Comparison of ENCODE assay signal across 18 cellular contexts in the genomic region with DNA sequence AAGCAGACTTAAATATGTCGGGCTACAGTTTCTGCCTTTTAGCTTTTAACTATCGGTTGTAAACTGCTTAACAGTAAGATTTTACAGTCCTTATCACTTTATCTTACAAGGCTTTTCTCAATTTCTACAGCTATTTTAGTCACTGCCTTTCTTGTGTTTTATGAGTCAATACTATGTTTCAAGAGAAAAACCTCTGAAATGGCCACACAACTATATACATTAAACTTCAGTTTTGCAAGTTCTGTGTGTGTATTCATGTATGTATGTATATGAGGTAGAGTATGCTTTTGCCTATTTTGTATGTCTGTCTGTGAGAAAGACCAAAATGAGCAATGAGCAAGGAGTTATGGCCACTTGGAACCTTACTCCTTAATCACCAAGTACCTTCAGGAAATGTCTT.
DNase-seq lines count a peak whose midpoint lies in the region; ATAC-seq and TF ChIP-seq lines count a peak whose summit lies in the region.
"Had no signal": no experiment of that assay in that cellular context is flagged by ENCODE, and none has a peak within 500 bp of the region (broad histone marks: within the 10 kb centered on the region; RNA-seq: fewer than 3 reads in every experiment).

No MANE protein-coding gene starts in this region.

- H3K9me3 Mint-ChIP-seq in activated CD4-positive, alpha-beta T cell treated with anti-CD3 and anti-CD28 coated beads for 36 hours (ENCODE audit: low read depth), result no peaks in the 10 kb centered on the region
- no peaks in the 10 kb centered on the region for H3K9me3 Mint-ChIP-seq in nephron
- H3K9me3 Mint-ChIP-seq: CD4-positive, alpha-beta memory T cell; T-cell had no signal

- intact Hi-C loops in activated CD4-positive, alpha-beta T cell treated with anti-CD3 and anti-CD28 coated beads for 36 hours (cut with DNase I, micrococcal nuclease), result no loop called here
- intact Hi-C loops in esophagus muscularis mucosa (cut with DNase I), result no loop called here
- intact Hi-C loops in transverse colon (cut with DNase I; ENCODE audit: low total_unique reads), result no loop called here

- in situ Hi-C loops in transverse colon (cut with MboI; ENCODE audit: low pct_ligation_motif_present in 1 of 4, low pct_unique_long_range_greater_than_20kb in 1 of 4, low sequenced_read_pairs in 3 of 4), result no loop called here

- no peak overlapping the region for H3K4me3 Mint-ChIP-seq in activated CD4-positive, alpha-beta T cell treated with anti-CD3 and anti-CD28 coated beads for 36 hours
- peak overlapping the region; percentile 79 to 92 (median 85) for H3K4me3 Mint-ChIP-seq in nephron
- H3K4me3 Mint-ChIP-seq: activated naive CD8-positive, alpha-beta T cell; CD4-positive, alpha-beta memory T cell; T-cell had no signal

- no peaks in the 10 kb centered on the region for H3K4me1 Mint-ChIP-seq in activated CD4-positive, alpha-beta T cell treated with anti-CD3 and anti-CD28 coated beads for 36 hours
- H3K4me1 Mint-ChIP-seq in nephron, result peaks cover 49% of the 10 kb centered on the region
- H3K4me1 Mint-ChIP-seq: CD4-positive, alpha-beta memory T cell; T-cell had no signal

- H3K9me3 ChIP-seq in esophagus muscularis mucosa (no peaks in the 10 kb centered on the region), transverse colon (no peaks in the 10 kb centered on the region)
- H3K9me3 ChIP-seq: MG63 had no signal

- H3K27me3 Mint-ChIP-seq in activated CD4-positive, alpha-beta T cell treated with anti-CD3 and anti-CD28 coated beads for 36 hours, result no peaks in the 10 kb centered on the region
- no peaks in the 10 kb centered on the region for H3K27me3 Mint-ChIP-seq in nephron (ENCODE audit: low read depth)
- H3K27me3 Mint-ChIP-seq: activated naive CD8-positive, alpha-beta T cell; CD4-positive, alpha-beta memory T cell; T-cell had no signal

- no peak for DNase-seq in activated CD4-positive, alpha-beta T cell treated with anti-CD3 and anti-CD28 coated beads for 36 hours
- no peak for DNase-seq in activated CD4-positive, alpha-beta T cell treated with anti-CD3 and anti-CD28 coated beads, Interleukin-2, amount 50 U/mL, for 48 hours
- DNase-seq in esophagus muscularis mucosa (ENCODE audit: extremely low spot score), result no peak
- DNase-seq in transverse colon, result no peak
- no peak for DNase-seq in COR-L47 (lab: John Stamatoyannopoulos, UW)
- no peak for DNase-seq in left lobe of liver (ENCODE audit: low spot score)
- DNase-seq: CD4-positive, alpha-beta memory T cell; EL; MG63; NCI-H2029; occipital lobe; T-cell had no signal

- 34% methylated on average over 2 of the region's 2 CpGs for WGBS in esophagus muscularis mucosa
- 32 to 40% methylated on average over 2 of the region's 2 CpGs for WGBS in transverse colon (ENCODE audit: low coverage in 1 of 2), 2 donors

- CTCF ChIA-PET in activated CD4-positive, alpha-beta T cell treated with anti-CD3 and anti-CD28 coated beads for 36 hours (lab: Charles Lee), result interaction anchor here (0.6 to 1.2 kb wide), 2 partner anchors 36 to 205 kb away, joined by 3 read pairs; no protein-coding TSS in a partner anchor

- TF ChIP-seq EP300 in esophagus muscularis mucosa (IDR thresholded peaks at IDR 0.05), result no peak
- no peak for TF ChIP-seq EP300 in transverse colon (IDR thresholded peaks at IDR 0.05; ENCODE audit: low read depth)

- H3K36me3 ChIP-seq in esophagus muscularis mucosa, result no peaks in the 10 kb centered on the region
- H3K36me3 ChIP-seq in transverse colon, result no peaks in the 10 kb centered on the region
- H3K36me3 ChIP-seq: MG63 had no signal

- no peak overlapping the region for H3K27ac Mint-ChIP-seq in activated CD4-positive, alpha-beta T cell treated with anti-CD3 and anti-CD28 coated beads for 36 hours
- H3K27ac Mint-ChIP-seq in nephron, result peak overlapping the region; percentile 95 to 98 (median 97)
- H3K27ac Mint-ChIP-seq: activated naive CD8-positive, alpha-beta T cell; CD4-positive, alpha-beta memory T cell; T-cell had no signal

- H3K27ac ChIP-seq in esophagus muscularis mucosa (replicated peaks in 1 of 4) (peak overlapping the region; percentile 89 to 92 (median 90)), transverse colon (peak overlapping the region; percentile 81 to 88 (median 86))
- H3K27ac ChIP-seq: 22Rv1 had no signal

- POLR2A ChIA-PET in activated CD4-positive, alpha-beta T cell treated with anti-CD3 and anti-CD28 coated beads for 36 hours (lab: Charles Lee), result no interaction called here

- no peak for TF ChIP-seq POLR2A in esophagus muscularis mucosa (IDR thresholded peaks at IDR 0.05; ENCODE audit: low read depth)
- TF ChIP-seq POLR2A in transverse colon (IDR thresholded peaks at IDR 0.05), result no peak

- H3K4me1 ChIP-seq in esophagus muscularis mucosa, result peaks cover 24 to 32% (median 30%) of the 10 kb centered on the region in 4 donors
- peaks cover 0 to 21% (median 9%) of the 10 kb centered on the region in 4 donors for H3K4me1 ChIP-seq in transverse colon

- TF ChIP-seq CTCF in esophagus muscularis mucosa (IDR thresholded peaks at IDR 0.05), result no peak
- TF ChIP-seq CTCF in nephron (IDR thresholded peaks at IDR 0.05; ENCODE audit: unreplicated experiment in 3 of 3), result no peak
- TF ChIP-seq CTCF in transverse colon (IDR thresholded peaks at IDR 0.05), result no peak

- H3K4me3 ChIP-seq in esophagus muscularis mucosa (peak overlapping the region; percentile 55 to 70 (median 64)), transverse colon (peak overlapping the region; percentile 20 to 51 (median 30))
- H3K4me3 ChIP-seq: lung, MG63 had no signal

- H3K27me3 ChIP-seq in esophagus muscularis mucosa (no peaks in the 10 kb centered on the region), transverse colon (no peaks in the 10 kb centered on the region)
- H3K27me3 ChIP-seq: MG63 had no signal

- peak; percentile 51 for ATAC-seq in activated CD4-positive, alpha-beta T cell treated with anti-CD3 and anti-CD28 coated beads for 36 hours
- ATAC-seq in GM21526 (IDR thresholded peaks at IDR 0.05; ENCODE audit: low FRiP score, unreplicated experiment) (no peak), left lobe of liver (no peak)
- ATAC-seq: activated CD4-positive, CD25-positive, alpha-beta regulatory T cell treated with anti-CD3 and anti-CD28 coated beads, Interleukin-2, amount 50 U/mL, for 24 hours; T-cell had no signal

- peaks cover 4% of the 10 kb centered on the region for H3K36me3 Mint-ChIP-seq in activated CD4-positive, alpha-beta T cell treated with anti-CD3 and anti-CD28 coated beads for 36 hours (ENCODE audit: low read depth)
- no peaks in the 10 kb centered on the region for H3K36me3 Mint-ChIP-seq in nephron (ENCODE audit: low read depth)
